Comparison of ENCODE assay signal across 1 cellular context in the genomic region with DNA sequence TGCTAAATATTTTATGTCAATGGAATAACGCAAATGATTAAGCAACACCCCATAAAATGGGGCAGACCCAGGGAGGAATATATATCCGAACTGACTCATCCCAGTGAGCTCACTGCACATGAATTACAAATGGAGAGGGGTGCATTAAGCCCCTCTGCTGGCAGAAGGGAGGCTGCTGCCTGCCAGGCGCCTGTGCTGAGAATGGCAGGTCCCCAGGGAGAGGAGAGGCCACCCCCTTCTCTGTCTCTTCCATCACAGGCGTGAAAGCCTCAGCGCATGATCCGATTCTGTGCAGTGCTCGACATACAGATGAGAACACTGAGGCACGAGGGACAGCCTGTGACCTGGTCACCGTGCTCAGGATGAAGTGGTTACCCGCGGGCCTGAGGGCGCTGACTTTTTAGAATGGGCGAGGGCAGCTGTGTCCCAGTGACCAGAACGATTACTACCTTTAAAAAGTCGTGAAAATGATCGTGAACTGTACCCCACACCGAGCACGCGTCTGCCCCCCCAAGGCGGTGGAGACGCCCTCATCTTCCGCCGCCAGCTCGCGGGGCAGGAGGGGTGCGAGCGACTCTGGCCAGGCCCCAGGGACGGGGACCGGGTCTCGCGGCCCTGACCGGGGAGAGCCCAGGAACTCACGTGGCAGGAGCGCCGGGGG.
A peak's percentile ranks its signal among the peaks of the same experiment; 100 is the strongest.
TF ChIP-seq lines count a peak whose summit lies in the region.

No MANE protein-coding gene starts in this region.

TF ChIP-seq in IMR-90, 13 proteins besides CTCF, POLR2A, EP300 and RAD21:
- TF ChIP-seq CEBPB (IDR thresholded peaks at IDR 0.05; ENCODE audit: low read depth, low read length) = peak; percentile 88
